2 cellular contexts compared by ENCODE assay signal in the genomic region with DNA sequence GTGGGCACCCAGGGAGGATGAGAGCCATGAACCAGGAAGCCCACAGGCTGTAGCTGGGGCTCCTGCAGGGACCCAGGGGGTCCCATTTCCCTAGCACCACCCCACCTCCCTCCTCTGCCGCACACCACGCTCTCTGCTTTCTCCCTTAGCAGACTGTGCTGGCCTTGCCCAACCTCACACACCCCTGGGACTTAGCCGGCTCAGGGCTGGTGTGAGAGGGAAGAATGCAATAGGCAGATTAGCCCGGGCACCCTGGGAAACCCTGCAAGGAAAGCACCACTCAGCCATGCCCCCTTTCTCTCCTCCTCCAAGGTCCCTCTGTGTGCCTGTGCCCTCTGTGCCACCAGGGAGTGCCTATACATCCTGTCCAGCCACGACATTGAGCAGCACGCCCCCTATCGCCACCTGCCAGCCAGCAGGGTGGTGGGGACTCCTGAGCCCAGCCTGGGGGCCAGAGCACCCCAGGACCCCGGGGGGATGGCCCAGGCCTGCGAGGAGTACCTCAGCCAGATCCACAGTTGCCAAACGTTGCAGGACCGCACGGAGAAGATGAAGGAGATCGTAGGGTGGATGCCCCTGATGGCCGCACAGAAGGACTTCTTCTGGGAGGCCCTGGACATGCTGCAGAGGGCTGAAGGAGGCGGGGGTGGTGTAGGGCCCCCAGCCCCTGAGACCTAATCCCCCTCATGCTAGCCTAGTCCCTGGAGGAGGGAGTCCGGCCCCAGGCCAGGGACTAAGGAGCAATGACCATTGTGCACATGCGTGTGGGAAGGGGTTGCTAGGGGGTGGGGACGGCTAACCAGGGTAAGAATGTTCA.
A peak's percentile ranks its signal among the peaks of the same experiment; 100 is the strongest.
TF ChIP-seq lines count a peak whose summit lies in the region.

No MANE protein-coding gene starts in this region.

TF ChIP-seq in HepG2, 621 proteins besides CTCF, POLR2A, EP300 and RAD21 (continues in another document):
- TF ChIP-seq, protein P1, sequence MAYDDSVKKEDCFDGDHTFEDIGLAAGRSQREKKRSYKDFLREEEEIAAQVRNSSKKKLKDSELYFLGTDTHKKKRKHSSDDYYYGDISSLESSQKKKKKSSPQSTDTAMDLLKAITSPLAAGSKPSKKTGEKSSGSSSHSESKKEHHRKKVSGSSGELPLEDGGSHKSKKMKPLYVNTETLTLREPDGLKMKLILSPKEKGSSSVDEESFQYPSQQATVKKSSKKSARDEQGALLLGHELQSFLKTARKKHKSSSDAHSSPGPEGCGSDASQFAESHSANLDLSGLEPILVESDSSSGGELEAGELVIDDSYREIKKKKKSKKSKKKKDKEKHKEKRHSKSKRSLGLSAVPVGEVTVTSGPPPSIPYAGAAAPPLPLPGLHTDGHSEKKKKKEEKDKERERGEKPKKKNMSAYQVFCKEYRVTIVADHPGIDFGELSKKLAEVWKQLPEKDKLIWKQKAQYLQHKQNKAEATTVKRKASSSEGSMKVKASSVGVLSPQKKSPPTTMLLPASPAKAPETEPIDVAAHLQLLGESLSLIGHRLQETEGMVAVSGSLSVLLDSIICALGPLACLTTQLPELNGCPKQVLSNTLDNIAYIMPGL (CRISPR knock-in tag; IDR thresholded peaks at IDR 0.05; ENCODE audit: borderline replicate concordance in 1 of 2, low read depth in 1 of 2) = 0 out of 4 replicates have a peak, but pooled peaks have one; percentile 34 to 45
- TF ChIP-seq GABPB1 (CRISPR knock-in tag; IDR thresholded peaks at IDR 0.05) (peak; percentile 32; the same call in 1 of the 2 replicates), ZNF34 (CRISPR knock-in tag; IDR thresholded peaks at IDR 0.05; ENCODE audit: borderline replicate concordance) (no peak), ZNF326 (CRISPR knock-in tag; IDR thresholded peaks at IDR 0.05; ENCODE audit: borderline replicate concordance) (no peak), TGIF2 (CRISPR knock-in tag; IDR thresholded peaks at IDR 0.05) (no peak), SYNCRIP (IDR thresholded peaks at IDR 0.05; ENCODE audit: insufficient read depth, low read depth, low read length) (no peak), ZNF225 (CRISPR knock-in tag; IDR thresholded peaks at IDR 0.05) (no peak)
- TF ChIP-seq, protein P2, sequence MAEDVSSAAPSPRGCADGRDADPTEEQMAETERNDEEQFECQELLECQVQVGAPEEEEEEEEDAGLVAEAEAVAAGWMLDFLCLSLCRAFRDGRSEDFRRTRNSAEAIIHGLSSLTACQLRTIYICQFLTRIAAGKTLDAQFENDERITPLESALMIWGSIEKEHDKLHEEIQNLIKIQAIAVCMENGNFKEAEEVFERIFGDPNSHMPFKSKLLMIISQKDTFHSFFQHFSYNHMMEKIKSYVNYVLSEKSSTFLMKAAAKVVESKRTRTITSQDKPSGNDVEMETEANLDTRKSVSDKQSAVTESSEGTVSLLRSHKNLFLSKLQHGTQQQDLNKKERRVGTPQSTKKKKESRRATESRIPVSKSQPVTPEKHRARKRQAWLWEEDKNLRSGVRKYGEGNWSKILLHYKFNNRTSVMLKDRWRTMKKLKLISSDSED (CRISPR knock-in tag; IDR thresholded peaks at IDR 0.05) = no peak
- TF ChIP-seq, protein P3, sequence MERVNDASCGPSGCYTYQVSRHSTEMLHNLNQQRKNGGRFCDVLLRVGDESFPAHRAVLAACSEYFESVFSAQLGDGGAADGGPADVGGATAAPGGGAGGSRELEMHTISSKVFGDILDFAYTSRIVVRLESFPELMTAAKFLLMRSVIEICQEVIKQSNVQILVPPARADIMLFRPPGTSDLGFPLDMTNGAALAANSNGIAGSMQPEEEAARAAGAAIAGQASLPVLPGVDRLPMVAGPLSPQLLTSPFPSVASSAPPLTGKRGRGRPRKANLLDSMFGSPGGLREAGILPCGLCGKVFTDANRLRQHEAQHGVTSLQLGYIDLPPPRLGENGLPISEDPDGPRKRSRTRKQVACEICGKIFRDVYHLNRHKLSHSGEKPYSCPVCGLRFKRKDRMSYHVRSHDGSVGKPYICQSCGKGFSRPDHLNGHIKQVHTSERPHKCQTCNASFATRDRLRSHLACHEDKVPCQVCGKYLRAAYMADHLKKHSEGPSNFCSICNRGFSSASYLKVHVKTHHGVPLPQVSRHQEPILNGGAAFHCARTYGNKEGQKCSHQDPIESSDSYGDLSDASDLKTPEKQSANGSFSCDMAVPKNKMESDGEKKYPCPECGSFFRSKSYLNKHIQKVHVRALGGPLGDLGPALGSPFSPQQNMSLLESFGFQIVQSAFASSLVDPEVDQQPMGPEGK (CRISPR knock-in tag; IDR thresholded peaks at IDR 0.05) = peak; percentile 50; the same call in 1 of the 2 replicates
- TF ChIP-seq, protein P4, sequence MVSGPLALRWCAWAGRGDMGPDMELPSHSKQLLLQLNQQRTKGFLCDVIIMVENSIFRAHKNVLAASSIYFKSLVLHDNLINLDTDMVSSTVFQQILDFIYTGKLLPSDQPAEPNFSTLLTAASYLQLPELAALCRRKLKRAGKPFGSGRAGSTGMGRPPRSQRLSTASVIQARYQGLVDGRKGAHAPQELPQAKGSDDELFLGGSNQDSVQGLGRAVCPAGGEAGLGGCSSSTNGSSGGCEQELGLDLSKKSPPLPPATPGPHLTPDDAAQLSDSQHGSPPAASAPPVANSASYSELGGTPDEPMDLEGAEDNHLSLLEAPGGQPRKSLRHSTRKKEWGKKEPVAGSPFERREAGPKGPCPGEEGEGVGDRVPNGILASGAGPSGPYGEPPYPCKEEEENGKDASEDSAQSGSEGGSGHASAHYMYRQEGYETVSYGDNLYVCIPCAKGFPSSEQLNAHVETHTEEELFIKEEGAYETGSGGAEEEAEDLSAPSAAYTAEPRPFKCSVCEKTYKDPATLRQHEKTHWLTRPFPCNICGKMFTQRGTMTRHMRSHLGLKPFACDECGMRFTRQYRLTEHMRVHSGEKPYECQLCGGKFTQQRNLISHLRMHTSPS (CRISPR knock-in tag; IDR thresholded peaks at IDR 0.05; ENCODE audit: low read depth) = peak; percentile 82
- TF ChIP-seq, protein P5, sequence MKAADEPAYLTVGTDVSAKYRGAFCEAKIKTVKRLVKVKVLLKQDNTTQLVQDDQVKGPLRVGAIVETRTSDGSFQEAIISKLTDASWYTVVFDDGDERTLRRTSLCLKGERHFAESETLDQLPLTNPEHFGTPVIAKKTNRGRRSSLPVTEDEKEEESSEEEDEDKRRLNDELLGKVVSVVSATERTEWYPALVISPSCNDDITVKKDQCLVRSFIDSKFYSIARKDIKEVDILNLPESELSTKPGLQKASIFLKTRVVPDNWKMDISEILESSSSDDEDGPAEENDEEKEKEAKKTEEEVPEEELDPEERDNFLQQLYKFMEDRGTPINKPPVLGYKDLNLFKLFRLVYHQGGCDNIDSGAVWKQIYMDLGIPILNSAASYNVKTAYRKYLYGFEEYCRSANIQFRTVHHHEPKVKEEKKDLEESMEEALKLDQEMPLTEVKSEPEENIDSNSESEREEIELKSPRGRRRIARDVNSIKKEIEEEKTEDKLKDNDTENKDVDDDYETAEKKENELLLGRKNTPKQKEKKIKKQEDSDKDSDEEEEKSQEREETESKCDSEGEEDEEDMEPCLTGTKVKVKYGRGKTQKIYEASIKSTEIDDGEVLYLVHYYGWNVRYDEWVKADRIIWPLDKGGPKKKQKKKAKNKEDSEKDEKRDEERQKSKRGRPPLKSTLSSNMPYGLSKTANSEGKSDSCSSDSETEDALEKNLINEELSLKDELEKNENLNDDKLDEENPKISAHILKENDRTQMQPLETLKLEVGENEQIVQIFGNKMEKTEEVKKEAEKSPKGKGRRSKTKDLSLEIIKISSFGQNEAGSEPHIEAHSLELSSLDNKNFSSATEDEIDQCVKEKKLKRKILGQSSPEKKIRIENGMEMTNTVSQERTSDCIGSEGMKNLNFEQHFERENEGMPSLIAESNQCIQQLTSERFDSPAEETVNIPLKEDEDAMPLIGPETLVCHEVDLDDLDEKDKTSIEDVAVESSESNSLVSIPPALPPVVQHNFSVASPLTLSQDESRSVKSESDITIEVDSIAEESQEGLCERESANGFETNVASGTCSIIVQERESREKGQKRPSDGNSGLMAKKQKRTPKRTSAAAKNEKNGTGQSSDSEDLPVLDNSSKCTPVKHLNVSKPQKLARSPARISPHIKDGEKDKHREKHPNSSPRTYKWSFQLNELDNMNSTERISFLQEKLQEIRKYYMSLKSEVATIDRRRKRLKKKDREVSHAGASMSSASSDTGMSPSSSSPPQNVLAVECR (CRISPR knock-in tag; IDR thresholded peaks at IDR 0.05; ENCODE audit: borderline replicate concordance) = peak; percentile 22; the same call in 1 of the 2 replicates

TF ChIP-seq in WTC11, 78 proteins besides CTCF, POLR2A, EP300 and RAD21:
- TF ChIP-seq, protein P6, sequence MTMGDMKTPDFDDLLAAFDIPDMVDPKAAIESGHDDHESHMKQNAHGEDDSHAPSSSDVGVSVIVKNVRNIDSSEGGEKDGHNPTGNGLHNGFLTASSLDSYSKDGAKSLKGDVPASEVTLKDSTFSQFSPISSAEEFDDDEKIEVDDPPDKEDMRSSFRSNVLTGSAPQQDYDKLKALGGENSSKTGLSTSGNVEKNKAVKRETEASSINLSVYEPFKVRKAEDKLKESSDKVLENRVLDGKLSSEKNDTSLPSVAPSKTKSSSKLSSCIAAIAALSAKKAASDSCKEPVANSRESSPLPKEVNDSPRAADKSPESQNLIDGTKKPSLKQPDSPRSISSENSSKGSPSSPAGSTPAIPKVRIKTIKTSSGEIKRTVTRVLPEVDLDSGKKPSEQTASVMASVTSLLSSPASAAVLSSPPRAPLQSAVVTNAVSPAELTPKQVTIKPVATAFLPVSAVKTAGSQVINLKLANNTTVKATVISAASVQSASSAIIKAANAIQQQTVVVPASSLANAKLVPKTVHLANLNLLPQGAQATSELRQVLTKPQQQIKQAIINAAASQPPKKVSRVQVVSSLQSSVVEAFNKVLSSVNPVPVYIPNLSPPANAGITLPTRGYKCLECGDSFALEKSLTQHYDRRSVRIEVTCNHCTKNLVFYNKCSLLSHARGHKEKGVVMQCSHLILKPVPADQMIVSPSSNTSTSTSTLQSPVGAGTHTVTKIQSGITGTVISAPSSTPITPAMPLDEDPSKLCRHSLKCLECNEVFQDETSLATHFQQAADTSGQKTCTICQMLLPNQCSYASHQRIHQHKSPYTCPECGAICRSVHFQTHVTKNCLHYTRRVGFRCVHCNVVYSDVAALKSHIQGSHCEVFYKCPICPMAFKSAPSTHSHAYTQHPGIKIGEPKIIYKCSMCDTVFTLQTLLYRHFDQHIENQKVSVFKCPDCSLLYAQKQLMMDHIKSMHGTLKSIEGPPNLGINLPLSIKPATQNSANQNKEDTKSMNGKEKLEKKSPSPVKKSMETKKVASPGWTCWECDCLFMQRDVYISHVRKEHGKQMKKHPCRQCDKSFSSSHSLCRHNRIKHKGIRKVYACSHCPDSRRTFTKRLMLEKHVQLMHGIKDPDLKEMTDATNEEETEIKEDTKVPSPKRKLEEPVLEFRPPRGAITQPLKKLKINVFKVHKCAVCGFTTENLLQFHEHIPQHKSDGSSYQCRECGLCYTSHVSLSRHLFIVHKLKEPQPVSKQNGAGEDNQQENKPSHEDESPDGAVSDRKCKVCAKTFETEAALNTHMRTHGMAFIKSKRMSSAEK (CRISPR knock-in tag; IDR thresholded peaks at IDR 0.05; ENCODE audit: borderline replicate concordance) = no peak
- no peak for TF ChIP-seq NFATC4 (CRISPR knock-in tag; IDR thresholded peaks at IDR 0.05)
